Comparison of ENCODE assay signal across 12 cellular contexts in the genomic region with DNA sequence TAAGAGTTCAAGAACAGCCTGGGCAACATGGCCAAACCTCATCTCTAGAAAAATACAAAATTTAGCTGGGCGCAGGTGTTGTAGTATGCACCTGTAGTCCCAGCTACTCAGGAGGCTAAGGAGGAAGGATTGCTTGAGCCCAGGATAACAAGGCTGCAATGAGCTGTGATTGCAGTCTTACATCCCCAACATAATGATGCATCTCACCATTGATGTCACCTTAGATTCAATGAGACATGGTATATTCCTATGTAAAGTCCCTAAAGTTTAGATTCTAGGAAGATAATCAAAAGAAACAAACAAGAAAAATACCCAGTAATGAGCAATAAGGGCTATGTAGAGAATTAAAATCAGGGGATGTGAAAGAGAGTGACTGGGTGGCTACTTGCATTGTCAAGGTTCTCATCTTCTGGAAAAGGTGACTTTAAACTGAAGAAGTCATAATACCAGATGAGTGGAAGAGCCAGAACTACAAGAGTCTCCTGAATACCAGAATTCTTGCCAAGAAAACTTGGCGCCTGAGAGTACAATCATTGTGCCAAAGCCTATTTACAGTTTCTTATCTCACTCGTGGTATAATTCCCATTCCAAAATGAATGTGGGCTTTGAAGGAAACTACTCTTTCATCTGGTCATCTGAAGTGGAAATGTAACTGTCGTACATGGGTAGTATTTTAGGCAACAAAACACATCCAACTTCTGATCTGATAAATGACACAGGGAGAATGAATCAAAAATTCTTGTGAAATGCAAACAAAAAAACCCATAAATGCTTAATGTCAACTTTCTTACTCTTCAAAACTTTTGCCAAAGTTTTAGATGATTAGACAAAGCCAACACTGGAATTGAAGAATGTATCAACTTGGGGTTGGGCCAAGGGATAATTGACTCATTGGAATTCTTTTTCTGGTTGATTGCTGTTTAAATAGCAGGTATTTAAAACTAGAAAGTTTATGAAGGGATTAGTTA.
DNase-seq lines count a peak whose midpoint lies in the region; ATAC-seq lines count a peak whose summit lies in the region.
"Had no signal": no experiment of that assay in that cellular context is flagged by ENCODE, and none has a peak within 500 bp of the region (broad histone marks: within the 10 kb centered on the region; RNA-seq: fewer than 3 reads in every experiment).

No MANE protein-coding gene starts in this region.

- peak overlapping the region; percentile 31 for H3K27ac ChIP-seq in CD4-positive, alpha-beta memory T cell (ENCODE audit: low read depth, low read length)
- peak overlapping the region; percentile 7 for H3K27ac ChIP-seq in epithelial cell of prostate

- no peak overlapping the region for H3K4me3 ChIP-seq in CD4-positive, alpha-beta memory T cell (ENCODE audit: low read length in 2 of 2)

- no peaks in the 10 kb centered on the region for H3K9me3 Mint-ChIP-seq in CD4-positive, alpha-beta memory T cell
- no peaks in the 10 kb centered on the region for H3K9me3 Mint-ChIP-seq in T-helper 2 cell treated with Interferon-gamma antibody and Interleukin-4, amounts not matched to agents 5 μg/mL and 100 μg/mL, for 36 hours
- H3K9me3 Mint-ChIP-seq: activated T-helper 1 cell treated with anti-CD3 and anti-CD28 coated beads, Interleukin-12 subunit alpha, Interleukin-12 subunit beta, Interleukin-2, Interleukin-4 antibody, amounts not matched to agents 30 ng/mL and 10 ng/mL and 1 ng/mL, durations not matched to agents 14 hours and 24 hours and 36 hours had no signal

- peak overlapping the region in 6 of 7 donors; percentile 12 to 82 (median 58) for H3K27ac Mint-ChIP-seq in CD4-positive, alpha-beta memory T cell
- no peak overlapping the region for H3K27ac Mint-ChIP-seq in T-helper 2 cell treated with Interferon-gamma antibody and Interleukin-4, amounts not matched to agents 5 μg/mL and 100 μg/mL, for 36 hours
- H3K27ac Mint-ChIP-seq: activated T-helper 1 cell treated with anti-CD3 and anti-CD28 coated beads, Interleukin-12 subunit alpha, Interleukin-12 subunit beta, Interleukin-2, Interleukin-4 antibody, amounts not matched to agents 30 ng/mL and 10 ng/mL and 1 ng/mL, durations not matched to agents 14 hours and 24 hours and 36 hours had no signal

- CTCF ChIA-PET in CD4-positive, alpha-beta memory T cell (lab: Charles Lee; ENCODE audit: partially characterized antibody): interaction anchor here (1.1 kb wide), 1 partner anchor 333 kb away, joined by 3 read pairs; no protein-coding TSS in a partner anchor

- POLR2A ChIA-PET in CD4-positive, alpha-beta memory T cell (lab: Charles Lee; ENCODE audit: partially characterized antibody): interaction anchor here (1.0 to 1.7 kb wide), 3 partner anchors 9 to 82 kb away, joined by 3 to 8 read pairs (median 3); no protein-coding TSS in a partner anchor

- peaks cover 17 to 37% (median 28%) of the 10 kb centered on the region in 4 donors for H3K4me1 Mint-ChIP-seq in CD4-positive, alpha-beta memory T cell
- peaks cover 2% of the 10 kb centered on the region for H3K4me1 Mint-ChIP-seq in T-helper 2 cell treated with Interferon-gamma antibody and Interleukin-4, amounts not matched to agents 5 μg/mL and 100 μg/mL, for 36 hours (ENCODE audit: low read depth)

- H3K36me3 Mint-ChIP-seq in CD4-positive, alpha-beta memory T cell: no peaks in the 10 kb centered on the region
- H3K36me3 Mint-ChIP-seq in T-helper 2 cell treated with Interferon-gamma antibody and Interleukin-4, amounts not matched to agents 5 μg/mL and 100 μg/mL, for 36 hours (ENCODE audit: low read depth): no peaks in the 10 kb centered on the region

- peaks cover 53% of the 10 kb centered on the region for H3K4me1 ChIP-seq in CD4-positive, alpha-beta memory T cell (ENCODE audit: insufficient read depth, low read length)

- peak overlapping the region in 4 of 8 donors; percentile 18 to 68 (median 32) for H3K4me3 Mint-ChIP-seq in CD4-positive, alpha-beta memory T cell
- no peak overlapping the region for H3K4me3 Mint-ChIP-seq in T-helper 2 cell treated with Interferon-gamma antibody and Interleukin-4, amounts not matched to agents 5 μg/mL and 100 μg/mL, for 36 hours
- H3K4me3 Mint-ChIP-seq: activated T-helper 1 cell treated with anti-CD3 and anti-CD28 coated beads, Interleukin-12 subunit alpha, Interleukin-12 subunit beta, Interleukin-2, Interleukin-4 antibody, amounts not matched to agents 30 ng/mL and 10 ng/mL and 1 ng/mL, durations not matched to agents 14 hours and 24 hours and 36 hours had no signal

- no peaks in the 10 kb centered on the region for H3K27me3 ChIP-seq in CD4-positive, alpha-beta memory T cell (ENCODE audit: insufficient read depth, low read length)

- ATAC-seq in GM18498 (IDR thresholded peaks at IDR 0.05; ENCODE audit: unreplicated experiment) (no peak), GM21576 (IDR thresholded peaks at IDR 0.05; ENCODE audit: unreplicated experiment) (no peak)

- no peaks in the 10 kb centered on the region for H3K27me3 Mint-ChIP-seq in CD4-positive, alpha-beta memory T cell
- H3K27me3 Mint-ChIP-seq in T-helper 2 cell treated with Interferon-gamma antibody and Interleukin-4, amounts not matched to agents 5 μg/mL and 100 μg/mL, for 36 hours (ENCODE audit: low read depth): peaks cover 10% of the 10 kb centered on the region

- no peaks in the 10 kb centered on the region for H3K9me3 ChIP-seq in CD4-positive, alpha-beta memory T cell (ENCODE audit: control insufficient read depth in 1 of 2, low read length in 2 of 2)

- DNase-seq in CD4-positive, alpha-beta memory T cell: no peak
- DNase-seq in HT-29 (ENCODE audit: low spot score) (peak; percentile 50), epithelial cell of prostate (ENCODE audit: low read depth, low spot score) (peak; percentile 0), non-pigmented ciliary epithelial cell (ENCODE audit: low read depth) (peak; percentile 0), NCI-H510A treated with DMSO at 0.1 percent for 48 hours (lab: John Stamatoyannopoulos, UW) (no peak)
- no peak for DNase-seq in T-helper 2 cell treated with Interferon-gamma antibody and Interleukin-4, amounts not matched to agents 5 μg/mL and 100 μg/mL, for 36 hours (ENCODE audit: low spot score)
- DNase-seq: hippocampal formation; NCI-H187; stimulated activated CD4-positive, alpha-beta T cell treated with anti-CD3 and anti-CD28 coated beads, Interleukin-15, amount 100 ng/mL, for 24 hours had no signal

- no peaks in the 10 kb centered on the region for H3K36me3 ChIP-seq in CD4-positive, alpha-beta memory T cell (ENCODE audit: insufficient read depth, low read length)

- intact Hi-C loops in CD4-positive, alpha-beta memory T cell (cut with micrococcal nuclease): no loop called here

Comparison
In these comparisons a context has a peak if more than half of its experiments do, and no peak if none do; other contexts are left out.
1. DNase-seq: peak in HT-29 (single experiment), epithelial cell of prostate (single experiment) and non-pigmented ciliary epithelial cell (single experiment); none in CD4-positive, alpha-beta memory T cell (0 of 5), T-helper 2 cell treated with Interferon-gamma antibody and Interleukin-4, amounts not matched to agents 5 μg/mL and 100 μg/mL, for 36 hours (single experiment) and NCI-H510A treated with DMSO at 0.1 percent for 48 hours (single experiment).